Comparison of ENCODE assay signal across 9 cellular contexts in the genomic region with DNA sequence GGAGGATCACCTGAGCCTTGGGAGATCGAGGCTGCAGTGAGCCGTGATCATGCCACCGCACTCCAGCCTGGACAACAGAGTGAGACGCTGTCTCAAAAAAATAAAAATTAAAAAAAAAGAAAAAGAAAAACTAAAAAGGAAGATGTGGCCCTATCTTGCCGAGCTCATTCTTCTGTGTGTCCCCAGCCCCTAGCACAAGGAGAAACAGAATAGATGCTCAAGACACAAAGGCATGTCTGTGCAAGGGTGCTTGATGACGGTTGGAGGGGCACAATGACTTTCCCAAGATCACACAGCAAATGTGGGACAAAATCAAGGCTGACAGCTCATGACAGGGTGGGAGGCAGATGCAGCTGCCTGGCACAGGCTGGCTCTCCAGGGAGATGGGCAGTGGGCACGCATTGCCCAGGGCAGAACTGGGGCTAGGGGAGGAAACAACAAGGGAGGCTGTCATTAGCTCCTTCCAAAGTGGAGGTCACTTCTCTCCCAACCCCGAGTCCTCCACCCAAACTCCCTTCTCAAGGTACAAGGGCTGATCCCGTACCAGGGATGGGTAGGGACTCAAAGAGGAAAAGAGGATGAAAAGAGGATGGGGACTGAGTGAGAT. TPM values are rescaled to one million over a fixed set of nuclear protein-coding genes. Genes with fewer than 3 reads are reported as not detected.
DNase-seq lines count a peak whose midpoint lies in the region; ATAC-seq, FAIRE-seq and TF ChIP-seq lines count a peak whose summit lies in the region.
"Had no signal": no experiment of that assay in that cellular context is flagged by ENCODE, and none has a peak within 500 bp of the region (broad histone marks: within the 10 kb centered on the region; RNA-seq: fewer than 3 reads in every experiment).

No MANE protein-coding gene starts in this region.

- CTCF ChIA-PET in activated CD4-positive, alpha-beta T cell treated with anti-CD3 and anti-CD28 coated beads, Interleukin-2, amount 10 ng/mL, durations not matched to agents 7 days and 5 days (lab: Charles Lee) = interaction anchor here (0.9 to 4.7 kb wide), 5 partner anchors 9 to 322 kb away, joined by 3 to 22 read pairs (median 3); no protein-coding TSS in a partner anchor

- H3K9ac ChIP-seq in adipocyte (ENCODE audit: low read length) = peak overlapping the region; percentile 92
- no peak overlapping the region for H3K9ac ChIP-seq in keratinocyte (ENCODE audit: control insufficient read depth, extremely low read depth, insufficient read depth, low read length)

- no peak for DNase-seq in activated CD4-positive, alpha-beta T cell treated with anti-CD3 and anti-CD28 coated beads, Interleukin-2, amount 10 ng/mL, durations not matched to agents 7 days and 5 days
- DNase-seq in activated CD4-positive, alpha-beta T cell treated with anti-CD3 and anti-CD28 coated beads for 4 hours = no peak
- DNase-seq in adipocyte (ENCODE audit: low read depth) (no peak), keratinocyte (ENCODE audit: low read depth, low spot score) (no peak), suprapubic skin (ENCODE audit: low spot score in 2 of 2) (no peak), cortex of kidney (lab: John Stamatoyannopoulos, UW) (no peak), GM12892 (ENCODE audit: insufficient read length) (no peak)
- DNase-seq: GOT3 had no signal

- peak overlapping the region; percentile 84 for H3K4me3 ChIP-seq in adipocyte (ENCODE audit: low read length)
- H3K4me3 ChIP-seq in keratinocyte (ENCODE audit: control insufficient read depth in 2 of 3, extremely low read depth in 1 of 3, insufficient read depth in 2 of 3, low read depth in 1 of 3, low read length in 3 of 3) = peak overlapping the region; percentile 67 to 79 (median 76)
- H3K4me3 ChIP-seq in suprapubic skin = peak overlapping the region; percentile 70

- ATAC-seq in HG03039 (IDR thresholded peaks at IDR 0.05; ENCODE audit: unreplicated experiment) = no peak

- WGBS in suprapubic skin = 58% methylated on average over 9 of the region's 9 CpGs

- H3K27me3 ChIP-seq in adipocyte (replicated peaks; ENCODE audit: control insufficient read depth, insufficient read depth, low read length) (no peaks in the 10 kb centered on the region), keratinocyte (ENCODE audit: control insufficient read depth, extremely low read depth, insufficient read depth, low read length) (no peaks in the 10 kb centered on the region), suprapubic skin (no peaks in the 10 kb centered on the region)

- H3K36me3 Mint-ChIP-seq in activated CD4-positive, alpha-beta T cell treated with anti-CD3 and anti-CD28 coated beads, Interleukin-2, amount 10 ng/mL, durations not matched to agents 7 days and 5 days (ENCODE audit: low read depth) = no peaks in the 10 kb centered on the region

- peak overlapping the region; percentile 31 for H3K27ac Mint-ChIP-seq in activated CD4-positive, alpha-beta T cell treated with anti-CD3 and anti-CD28 coated beads, Interleukin-2, amount 10 ng/mL, durations not matched to agents 7 days and 5 days

- H3K27ac ChIP-seq in keratinocyte (ENCODE audit: control insufficient read depth, insufficient read depth, low read length) (no peak overlapping the region), suprapubic skin (no peak overlapping the region)

- TF ChIP-seq EP300 in suprapubic skin (IDR thresholded peaks at IDR 0.05) = no peak

- H3K4me2 ChIP-seq in keratinocyte (ENCODE audit: control insufficient read depth, extremely low read depth, insufficient read depth, low read depth, low read length) = peak overlapping the region; percentile 90

- H3K36me3 ChIP-seq in adipocyte (ENCODE audit: control insufficient read depth, insufficient read depth, low read length, severe bottlenecking) (no peaks in the 10 kb centered on the region), keratinocyte (ENCODE audit: control insufficient read depth in 2 of 2, extremely low read depth in 1 of 2, insufficient read depth in 2 of 2, low read length in 2 of 2) (no peaks in the 10 kb centered on the region), suprapubic skin (peaks cover 5% of the 10 kb centered on the region)

- H2AFZ ChIP-seq in keratinocyte (ENCODE audit: control insufficient read depth, low read length) = peak overlapping the region; percentile 95

- H4K20me1 ChIP-seq in keratinocyte (ENCODE audit: control insufficient read depth, extremely low read depth, insufficient read depth, low read length) = no peaks in the 10 kb centered on the region

- H3K9me3 Mint-ChIP-seq in activated CD4-positive, alpha-beta T cell treated with anti-CD3 and anti-CD28 coated beads, Interleukin-2, amount 10 ng/mL, durations not matched to agents 7 days and 5 days = peaks cover 3% of the 10 kb centered on the region

- peaks cover 12% of the 10 kb centered on the region for H3K27me3 Mint-ChIP-seq in activated CD4-positive, alpha-beta T cell treated with anti-CD3 and anti-CD28 coated beads, Interleukin-2, amount 10 ng/mL, durations not matched to agents 7 days and 5 days

- POLR2A ChIA-PET in activated CD4-positive, alpha-beta T cell treated with anti-CD3 and anti-CD28 coated beads, Interleukin-2, amount 10 ng/mL, durations not matched to agents 7 days and 5 days (lab: Charles Lee) = no interaction called here

- H3K4me3 Mint-ChIP-seq in activated CD4-positive, alpha-beta T cell treated with anti-CD3 and anti-CD28 coated beads, Interleukin-2, amount 10 ng/mL, durations not matched to agents 7 days and 5 days = peak overlapping the region; percentile 63

- H3K4me1 Mint-ChIP-seq in activated CD4-positive, alpha-beta T cell treated with anti-CD3 and anti-CD28 coated beads, Interleukin-2, amount 10 ng/mL, durations not matched to agents 7 days and 5 days = peaks cover 16% of the 10 kb centered on the region

- no peaks in the 10 kb centered on the region for H3K9me1 ChIP-seq in keratinocyte (ENCODE audit: control insufficient read depth, extremely low read depth, insufficient read depth, low read length)

- TF ChIP-seq POLR2A in suprapubic skin (IDR thresholded peaks at IDR 0.05) (no peak), GM12892 (IDR thresholded peaks at IDR 0.05; ENCODE audit: low read depth, low read length) (no peak)

- FAIRE-seq in keratinocyte (lab: Jason Lieb, UNC) = no peak
- no peak for FAIRE-seq in GM12892 (lab: Jason Lieb, UNC)

- no peaks in the 10 kb centered on the region for H3K79me2 ChIP-seq in keratinocyte (ENCODE audit: control insufficient read depth, insufficient read depth, low read length)

- H3K4me1 ChIP-seq in adipocyte (ENCODE audit: control insufficient read depth, insufficient read depth, low read length) = peaks cover 14% of the 10 kb centered on the region
- H3K4me1 ChIP-seq in keratinocyte (ENCODE audit: control insufficient read depth, extremely low read depth, insufficient read depth, low read length) = no peaks in the 10 kb centered on the region
- peaks cover 20% of the 10 kb centered on the region for H3K4me1 ChIP-seq in suprapubic skin

- TF ChIP-seq CTCF in keratinocyte (optimal IDR thresholded peaks at IDR 0.05 in 1 of 3, IDR thresholded peaks at IDR 0.05 in 1 of 3, conservative IDR thresholded peaks at IDR 0.05 in 1 of 3; ENCODE audit: extremely low read depth in 1 of 3, insufficient read depth in 2 of 3, low read length in 3 of 3) (no peak), suprapubic skin (IDR thresholded peaks at IDR 0.05) (no peak)

- H3K9me3 ChIP-seq in adipocyte (ENCODE audit: control insufficient read depth, low read length) (peaks cover 9% of the 10 kb centered on the region), keratinocyte (ENCODE audit: control insufficient read depth, low read depth, low read length) (peaks cover 11% of the 10 kb centered on the region), suprapubic skin (no peaks in the 10 kb centered on the region)

- dilution Hi-C loops in keratinocyte (cut with MboI; ENCODE audit: extremely low pct_ligation_motif_present, low sequenced_read_pairs) = no loop called here

RNA-seq across cellular contexts. Expression of a gene that starts 0.8 kb away (rescaled TPM):
- total RNA-seq in activated CD4-positive, alpha-beta T cell treated with anti-CD3 and anti-CD28 coated beads, Interleukin-2, amount 10 ng/mL, durations not matched to agents 7 days and 5 days = 1 to 10 TPM in 1 of 2 experiments, under 1 TPM in 1; 0.87 to 1.2 TPM
- polyA plus RNA-seq in keratinocyte = 10.4 to 29.0 TPM (median 14.0 TPM) in 3 replicates
- polyA plus RNA-seq in keratinocyte (2011; ENCODE audit: low read depth) = 2.3 TPM
- polyA plus RNA-seq in keratinocyte (2011; cell fraction: cytosol; rRNA removed) = 12.5 and 32.8 TPM in 2 replicates
- 15.1 and 26.5 TPM in 2 replicates for polyA plus RNA-seq in keratinocyte (2011; cell fraction: nucleus; rRNA removed)
- 10.6 and 21.1 TPM in 2 replicates for polyA plus RNA-seq in keratinocyte (2012; ENCODE audit: low replicate concordance)
- polyA minus RNA-seq in keratinocyte = 8.4 to 20.7 TPM (median 11.2 TPM) in 3 replicates
- polyA minus RNA-seq in keratinocyte (2011; cell fraction: cytosol; rRNA and poly(A)+ RNA removed) = 18.6 TPM
- polyA minus RNA-seq in keratinocyte (2011; cell fraction: nucleus; rRNA and poly(A)+ RNA removed) = 9.5 and 10.2 TPM in 2 replicates
- 10 to 100 TPM in 3 of 4 donors, 1 to 10 TPM in 1; 8.1 to 11.4 (median 10.9) TPM for total RNA-seq in suprapubic skin
- polyA plus RNA-seq in GM12892 (2012; ENCODE audit: missing spikeins) = 7.4 TPM

RNA-seq across cellular contexts. Expression of a gene that starts 20.8 kb away (rescaled TPM):
- 1 to 10 TPM; 5.6 to 6.0 TPM for total RNA-seq in activated CD4-positive, alpha-beta T cell treated with anti-CD3 and anti-CD28 coated beads, Interleukin-2, amount 10 ng/mL, durations not matched to agents 7 days and 5 days
- 1.4 to 3.5 TPM (median 1.9 TPM) in 3 replicates for polyA plus RNA-seq in keratinocyte
- 0.54 TPM for polyA plus RNA-seq in keratinocyte (2011; ENCODE audit: low read depth)
- 1.7 and 3.5 TPM in 2 replicates for polyA plus RNA-seq in keratinocyte (2011; cell fraction: cytosol; rRNA removed)
- polyA plus RNA-seq in keratinocyte (2011; cell fraction: nucleus; rRNA removed) = 5.4 and 7.0 TPM in 2 replicates
- polyA plus RNA-seq in keratinocyte (2012; ENCODE audit: low replicate concordance) = 3.0 and 8.8 TPM in 2 replicates
- 1.2 to 4.6 TPM (median 1.3 TPM) in 3 replicates for polyA minus RNA-seq in keratinocyte
- 4.6 TPM for polyA minus RNA-seq in keratinocyte (2011; cell fraction: cytosol; rRNA and poly(A)+ RNA removed)
- polyA minus RNA-seq in keratinocyte (2011; cell fraction: nucleus; rRNA and poly(A)+ RNA removed) = 1.7 and 2.2 TPM in 2 replicates
- 1 to 10 TPM; 5.4 to 6.5 (median 5.9) TPM for total RNA-seq in suprapubic skin
- polyA plus RNA-seq in GM12892 (2012; ENCODE audit: missing spikeins) = 2.1 TPM

RNA-seq across cellular contexts. Expression of a gene that starts 34.4 kb away (rescaled TPM):
- total RNA-seq in activated CD4-positive, alpha-beta T cell treated with anti-CD3 and anti-CD28 coated beads, Interleukin-2, amount 10 ng/mL, durations not matched to agents 7 days and 5 days = 10 to 100 TPM; 16.0 to 18.8 TPM
- polyA plus RNA-seq in keratinocyte = 52.6 to 68.4 TPM (median 57.6 TPM) in 3 replicates
- 13.0 TPM for polyA plus RNA-seq in keratinocyte (2011; ENCODE audit: low read depth)
- 55.6 and 70.2 TPM in 2 replicates for polyA plus RNA-seq in keratinocyte (2011; cell fraction: cytosol; rRNA removed)
- 36.6 and 44.0 TPM in 2 replicates for polyA plus RNA-seq in keratinocyte (2011; cell fraction: nucleus; rRNA removed)
- 56.1 and 108 TPM in 2 replicates for polyA plus RNA-seq in keratinocyte (2012; ENCODE audit: low replicate concordance)
- polyA minus RNA-seq in keratinocyte = 52.9 to 56.4 TPM (median 53.6 TPM) in 3 replicates
- polyA minus RNA-seq in keratinocyte (2011; cell fraction: cytosol; rRNA and poly(A)+ RNA removed) = 103 TPM
- polyA minus RNA-seq in keratinocyte (2011; cell fraction: nucleus; rRNA and poly(A)+ RNA removed) = 29.4 and 35.6 TPM in 2 replicates
- 10 to 100 TPM; 14.3 to 30.7 (median 28.0) TPM for total RNA-seq in suprapubic skin
- 10.5 TPM for polyA plus RNA-seq in GM12892 (2012; ENCODE audit: missing spikeins)

RNA-seq across cellular contexts. Expression of a gene that starts 48.8 kb away (rescaled TPM):
- 10 to 100 TPM; 26.4 to 27.1 TPM for total RNA-seq in activated CD4-positive, alpha-beta T cell treated with anti-CD3 and anti-CD28 coated beads, Interleukin-2, amount 10 ng/mL, durations not matched to agents 7 days and 5 days
- polyA plus RNA-seq in keratinocyte = 4.9 to 6.8 TPM (median 5.7 TPM) in 3 replicates
- 1.8 TPM for polyA plus RNA-seq in keratinocyte (2011; ENCODE audit: low read depth)
- 3.5 and 4.4 TPM in 2 replicates for polyA plus RNA-seq in keratinocyte (2011; cell fraction: cytosol; rRNA removed)
- 6.5 and 6.8 TPM in 2 replicates for polyA plus RNA-seq in keratinocyte (2011; cell fraction: nucleus; rRNA removed)
- polyA plus RNA-seq in keratinocyte (2012; ENCODE audit: low replicate concordance) = 3.7 and 5.9 TPM in 2 replicates
- polyA minus RNA-seq in keratinocyte = 3.6 to 5.8 TPM (median 3.7 TPM) in 3 replicates
- 8.1 TPM for polyA minus RNA-seq in keratinocyte (2011; cell fraction: cytosol; rRNA and poly(A)+ RNA removed)
- polyA minus RNA-seq in keratinocyte (2011; cell fraction: nucleus; rRNA and poly(A)+ RNA removed) = 3.7 and 4.0 TPM in 2 replicates
- 10 to 100 TPM in 1 of 4 donors, 1 to 10 TPM in 3; 8.1 to 11.2 (median 8.8) TPM for total RNA-seq in suprapubic skin
- polyA plus RNA-seq in GM12892 (2012; ENCODE audit: missing spikeins) = 14.4 TPM

RNA-seq across cellular contexts. Expression of a gene that starts 55.6 kb away (rescaled TPM):
- total RNA-seq in activated CD4-positive, alpha-beta T cell treated with anti-CD3 and anti-CD28 coated beads, Interleukin-2, amount 10 ng/mL, durations not matched to agents 7 days and 5 days = 1 to 10 TPM; 7.8 to 8.2 TPM
- 3.5 to 4.7 TPM (median 3.6 TPM) in 3 replicates for polyA plus RNA-seq in keratinocyte
- polyA plus RNA-seq in keratinocyte (2011; ENCODE audit: low read depth) = 1.1 TPM
- polyA plus RNA-seq in keratinocyte (2011; cell fraction: cytosol; rRNA removed) = 2.5 and 2.6 TPM in 2 replicates
- 5.8 and 6.0 TPM in 2 replicates for polyA plus RNA-seq in keratinocyte (2011; cell fraction: nucleus; rRNA removed)
- 1.8 and 2.2 TPM in 2 replicates for polyA plus RNA-seq in keratinocyte (2012; ENCODE audit: low replicate concordance)
- 0.89 to 2.6 TPM (median 0.96 TPM) in 3 replicates for polyA minus RNA-seq in keratinocyte
- 2.1 TPM for polyA minus RNA-seq in keratinocyte (2011; cell fraction: cytosol; rRNA and poly(A)+ RNA removed)
- polyA minus RNA-seq in keratinocyte (2011; cell fraction: nucleus; rRNA and poly(A)+ RNA removed) = 1.3 and 1.7 TPM in 2 replicates
- total RNA-seq in suprapubic skin = 1 to 10 TPM in 2 of 4 donors, under 1 TPM in 2; 0.91 to 5.1 (median 2.0) TPM
- polyA plus RNA-seq in GM12892 (2012; ENCODE audit: missing spikeins) = 8.5 TPM

Comparison
In these comparisons a context has a peak if more than half of its experiments do, and no peak if none do; other contexts are left out.
1. RNA of a gene that starts 0.8 kb away (total RNA-seq): 8.1 to 11.4 TPM in suprapubic skin; 0.87 to 1.2 TPM in activated CD4-positive, alpha-beta T cell treated with anti-CD3 and anti-CD28 coated beads, Interleukin-2, amount 10 ng/mL, durations not matched to agents 7 days and 5 days; every median in the first group is over 4 times any median in the second.
2. Peak in every context shown above with its lines, with median percentiles within 50 percentile points of each other: H3K4me3 ChIP-seq.